Comparison of ENCODE assay signal across 1 cellular context in the genomic region with DNA sequence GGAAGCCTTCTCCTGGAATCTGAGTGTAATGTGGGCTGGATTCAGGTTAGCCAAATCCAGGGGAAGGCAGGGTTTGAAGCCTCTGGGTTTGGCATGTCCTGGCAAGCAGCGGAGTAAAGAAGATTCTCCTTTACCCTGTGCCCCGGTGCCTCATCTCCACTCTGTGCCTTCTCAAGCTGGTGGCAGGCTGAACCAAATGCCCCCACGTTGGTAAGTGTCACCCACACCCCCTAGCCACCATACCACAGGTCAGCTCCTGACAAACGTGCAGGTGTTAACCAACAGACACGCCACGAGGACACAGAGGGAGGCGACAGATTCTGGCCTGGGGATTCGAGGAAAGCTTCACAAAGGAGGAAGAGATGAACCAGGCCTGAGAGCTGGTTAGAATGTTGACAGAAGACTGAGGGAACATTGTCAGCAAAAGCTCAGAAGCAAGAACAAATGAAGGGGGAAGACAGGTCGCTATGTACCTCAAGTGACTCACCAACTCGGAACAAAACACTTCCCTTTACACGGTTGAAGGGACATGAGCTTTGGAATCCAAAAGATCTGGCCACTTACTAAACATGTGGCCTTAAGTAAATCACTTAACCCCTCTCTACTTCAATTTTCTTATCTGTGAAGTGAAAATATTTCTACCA.
TF ChIP-seq lines count a peak whose summit lies in the region.

No MANE protein-coding gene starts in this region.

TF ChIP-seq in H1, 55 proteins besides CTCF, POLR2A, EP300 and RAD21 (continued from another document):
- TF ChIP-seq RFX5 (IDR thresholded peaks at IDR 0.05; ENCODE audit: borderline replicate concordance, low read depth, low read length) (no peak), KDM5A (IDR thresholded peaks at IDR 0.05; ENCODE audit: low read length) (no peak), JUN (IDR thresholded peaks at IDR 0.05; ENCODE audit: low read depth, low read length) (no peak), YY1 (IDR thresholded peaks at IDR 0.05; ENCODE audit: low read depth, low read length) (no peak), RNF2 (IDR thresholded peaks at IDR 0.05; ENCODE audit: borderline replicate concordance, low read depth, low read length, missing control alignments, poor library complexity, severe bottlenecking) (no peak), TAF1 (IDR thresholded peaks at IDR 0.05; ENCODE audit: low read depth, low read length) (no peak), BCL11A (IDR thresholded peaks at IDR 0.05; ENCODE audit: low read depth in 2 of 2, low read length in 2 of 2) (no peak), TAF7 (optimal IDR thresholded peaks at IDR 0.05; ENCODE audit: borderline replicate concordance, low read depth, low read length) (no peak), KDM1A (IDR thresholded peaks at IDR 0.05; ENCODE audit: borderline replicate concordance, low read length) (no peak), HDAC2 (IDR thresholded peaks at IDR 0.05; ENCODE audit: borderline replicate concordance in 1 of 2, low read depth in 2 of 2, low read length in 2 of 2) (no peak), EZH2 (IDR thresholded peaks at IDR 0.05; ENCODE audit: low read depth, low read length, severe bottlenecking) (no peak), CREB1 (IDR thresholded peaks at IDR 0.05) (no peak), CHD1 (IDR thresholded peaks at IDR 0.05; ENCODE audit: low read depth, low read length) (no peak)
